25 cellular contexts compared by ENCODE assay signal in genomic region chr2:11013196-11013595, GRCh38.
"Had no signal": no experiment of that assay in that cellular context is flagged by ENCODE, and none has a peak within 500 bp of the region (broad histone marks: within the 10 kb centered on the region; RNA-seq: fewer than 3 reads in every experiment).

No MANE protein-coding gene starts in this region.

- H3K36me3 ChIP-seq: heart right ventricle, left ventricle myocardium inferior, pancreas, right lobe of liver, transverse colon, upper lobe of right lung, uterus had no signal

- H3K27me3 ChIP-seq: pancreas, right lobe of liver, upper lobe of right lung, uterus had no signal

- H3K9me3 Mint-ChIP-seq: natural killer cell treated with Interleukin-12 subunit alpha and Interleukin-12 subunit beta and Interleukin-15 and Interleukin-18, amount 100 ng/mL, for 72 hours had no signal

- H3K9me3 ChIP-seq: mucosa of descending colon, pancreas, psoas muscle, right lobe of liver, transverse colon, upper lobe of right lung, uterus had no signal

- FAIRE-seq: pancreas had no signal

- H3K4me1 Mint-ChIP-seq: stimulated activated naive CD8-positive, alpha-beta T cell treated with anti-CD3 and anti-CD28 coated beads, Interleukin-15, amount 100 ng/mL, for 72 hours had no signal

- H3K4me3 ChIP-seq: heart right ventricle, hepatocyte, left ventricle myocardium inferior, lung, mucosa of descending colon, pancreas, psoas muscle, right lobe of liver, smooth muscle cell, transverse colon, upper lobe of right lung, uterus had no signal

- H3K27ac Mint-ChIP-seq: naive thymus-derived CD4-positive, alpha-beta T cell; natural killer cell treated with Interleukin-12 subunit alpha and Interleukin-12 subunit beta and Interleukin-15 and Interleukin-18, amount 100 ng/mL, for 72 hours; stimulated activated memory B cell treated with anti-CD40 and anti-IgM and Interleukin-4, amounts not matched to agents 10 μg/mL and 1 μg/mL and 100 μg/mL, for 72 hours; stimulated activated naive CD8-positive, alpha-beta T cell treated with anti-CD3 and anti-CD28 coated beads, Interleukin-15, amount 100 ng/mL, for 72 hours had no signal

- H3K4me3 Mint-ChIP-seq: naive thymus-derived CD4-positive, alpha-beta T cell; natural killer cell treated with Interleukin-12 subunit alpha and Interleukin-12 subunit beta and Interleukin-15 and Interleukin-18, amount 100 ng/mL, for 72 hours; stimulated activated memory B cell treated with anti-CD40 and anti-IgM and Interleukin-4, amounts not matched to agents 10 μg/mL and 1 μg/mL and 100 μg/mL, for 72 hours; stimulated activated naive CD8-positive, alpha-beta T cell treated with anti-CD3 and anti-CD28 coated beads, Interleukin-15, amount 100 ng/mL, for 72 hours had no signal

- H3K27ac ChIP-seq: heart right ventricle, hepatocyte, left ventricle myocardium inferior, pancreas, psoas muscle, right lobe of liver, transverse colon, upper lobe of right lung, uterus had no signal

- H3K4me1 ChIP-seq: heart right ventricle, left ventricle myocardium inferior, pancreas, psoas muscle, right lobe of liver, transverse colon, upper lobe of right lung, uterus had no signal

- H3K36me3 Mint-ChIP-seq: natural killer cell treated with Interleukin-12 subunit alpha and Interleukin-12 subunit beta and Interleukin-15 and Interleukin-18, amount 100 ng/mL, for 72 hours; stimulated activated memory B cell treated with anti-CD40 and anti-IgM and Interleukin-4, amounts not matched to agents 10 μg/mL and 1 μg/mL and 100 μg/mL, for 72 hours had no signal

- DNase-seq: heart right ventricle; islet precursor cell; left ventricle myocardium inferior; mesendoderm; midbrain; mucosa of descending colon; naive thymus-derived CD4-positive, alpha-beta T cell; pancreas; psoas muscle; right lobe of liver; stimulated activated CD4-positive, alpha-beta T cell treated with anti-CD3 and anti-CD28 coated beads, Interleukin-1b, Interleukin-23, amount 100 ng/mL, for 48 hours; stimulated activated CD4-positive, alpha-beta T cell treated with anti-CD3 and anti-CD28 coated beads, Interleukin-2, amount 100 ng/mL, for 48 hours; stimulated activated CD4-positive, alpha-beta T cell treated with anti-CD3 and anti-CD28 coated beads, Interleukin-4, amount 100 ng/mL, for 4 hours; stimulated activated CD8-positive, alpha-beta memory T cell treated with anti-CD3 and anti-CD28 coated beads, Interleukin-4, amount 100 ng/mL, for 48 hours; stimulated activated naive CD4-positive, alpha-beta T cell treated with Interleukin-2 at 50 U/mL for 16 hours; stimulated activated naive CD8-positive, alpha-beta T cell treated with anti-CD3 and anti-CD28 coated beads, Interleukin-15, amount 100 ng/mL, for 72 hours; substantia nigra; transverse colon; upper lobe of right lung; uterus had no signal

- ATAC-seq: heart right ventricle; mucosa of descending colon; naive thymus-derived CD4-positive, alpha-beta T cell; natural killer cell treated with Interleukin-12 subunit alpha and Interleukin-12 subunit beta and Interleukin-15 and Interleukin-18, amount 100 ng/mL, for 72 hours; pancreas; psoas muscle; right lobe of liver; stimulated activated memory B cell treated with anti-CD40 and anti-IgM and Interleukin-4, amounts not matched to agents 10 μg/mL and 1 μg/mL and 100 μg/mL, for 72 hours; stimulated activated naive CD8-positive, alpha-beta T cell treated with anti-CD3 and anti-CD28 coated beads, Interleukin-15, amount 100 ng/mL, for 72 hours; upper lobe of right lung had no signal
